ENCODE assay signal across 12 cellular contexts in genomic region chr14:68569546-68569908, GRCh38.
DNase-seq lines count a peak whose midpoint lies in the region; ATAC-seq lines count a peak whose summit lies in the region.
"Had no signal": no experiment of that assay in that cellular context is flagged by ENCODE, and none has a peak within 500 bp of the region (broad histone marks: within the 10 kb centered on the region; RNA-seq: fewer than 3 reads in every experiment).

No MANE protein-coding gene starts in this region.

- H3K27ac ChIP-seq in trophoblast cell (ENCODE audit: low read depth, low read length) = no peak overlapping the region
- H3K27ac ChIP-seq in urinary bladder (ENCODE audit: low read depth) = peak overlapping the region; percentile 75

- intact Hi-C loops in cardiac septum (cut with DNase I) = no loop called here
- intact Hi-C loops in left cardiac atrium (cut with DNase I) = no loop called here

- no peaks in the 10 kb centered on the region for H3K27me3 ChIP-seq in trophoblast cell (ENCODE audit: insufficient read depth, low read length)

- H3K18ac ChIP-seq in trophoblast cell (ENCODE audit: low read length) = peak overlapping the region; percentile 10

- H3K4me2 ChIP-seq in trophoblast cell (ENCODE audit: low read length) = no peak overlapping the region

- H3K36me3 ChIP-seq in trophoblast cell (ENCODE audit: control insufficient read depth in 1 of 2, insufficient read depth in 2 of 2, low read length in 2 of 2) (no peaks in the 10 kb centered on the region), urinary bladder (ENCODE audit: insufficient read depth) (no peaks in the 10 kb centered on the region)

- H3K4me3 ChIP-seq in trophoblast cell (ENCODE audit: low read depth, low read length) = no peak overlapping the region
- H3K4me3 ChIP-seq in urinary bladder (ENCODE audit: low read depth, low read length) = no peak overlapping the region

- peak overlapping the region; percentile 51 for H4K12ac ChIP-seq in trophoblast cell (ENCODE audit: low read depth, low read length)

- no peak overlapping the region for H3K23ac ChIP-seq in trophoblast cell (ENCODE audit: low read length)

- H3K9ac ChIP-seq in trophoblast cell (ENCODE audit: low read length) = no peak overlapping the region

- H2AFZ ChIP-seq in trophoblast cell (ENCODE audit: insufficient read depth, low read length, poor library complexity) = peak overlapping the region; percentile 12

- DNase-seq in cardiac septum (ENCODE audit: low spot score) (peak; percentile 29), left cardiac atrium (no peak), hippocampal formation (lab: John Stamatoyannopoulos, UW) (peak; percentile 51 to 67), trophoblast cell (no peak), NCI-H2107 treated with DMSO at 0.1 percent for 48 hours (lab: John Stamatoyannopoulos, UW; ENCODE audit: unreplicated experiment) (no peak)
- DNase-seq: activated CD8-positive, alpha-beta T cell treated with anti-CD3 and anti-CD28 coated beads for 36 hours; erythroblast; NCI-H1694 had no signal

- H2BK5ac ChIP-seq in trophoblast cell (ENCODE audit: low read depth, low read length, poor library complexity) = peak overlapping the region; percentile 11

- H2BK120ac ChIP-seq in trophoblast cell (ENCODE audit: insufficient read depth, low read length, poor library complexity) = peak overlapping the region; percentile 81

- peak overlapping the region; percentile 53 for H4K91ac ChIP-seq in trophoblast cell (ENCODE audit: low read depth, low read length)

- H2AK5ac ChIP-seq in trophoblast cell (ENCODE audit: low read length) = peak overlapping the region; percentile 62

- no peak for ATAC-seq in left cardiac atrium
- no peak for ATAC-seq in GM18861 (IDR thresholded peaks at IDR 0.05; ENCODE audit: unreplicated experiment)
- no peak for ATAC-seq in HG02798 (IDR thresholded peaks at IDR 0.05; ENCODE audit: poor library complexity, unreplicated experiment)
- ATAC-seq: activated CD8-positive, alpha-beta T cell treated with anti-CD3 and anti-CD28 coated beads for 36 hours; sciatic nerve had no signal

- H3K79me1 ChIP-seq in trophoblast cell (ENCODE audit: low read length) = peaks cover 35% of the 10 kb centered on the region

- WGBS in trophoblast cell (ENCODE audit: extremely low coverage, insufficient coverage, insufficient read length) = no CpG with 5 or more reads among the region's 8 CpGs
- WGBS in urinary bladder = 95% methylated on average over 8 of the region's 8 CpGs

- H3K4me1 ChIP-seq in trophoblast cell (ENCODE audit: control insufficient read depth in 1 of 2, insufficient read depth in 2 of 2, low read length in 2 of 2) = peaks cover 21 to 31% of the 10 kb centered on the region in 2 experiments
- H3K4me1 ChIP-seq in urinary bladder (ENCODE audit: insufficient read depth) = no peaks in the 10 kb centered on the region

- H4K8ac ChIP-seq in trophoblast cell (ENCODE audit: low read depth, low read length) = peak overlapping the region; percentile 27

- peak overlapping the region; percentile 63 for H2BK12ac ChIP-seq in trophoblast cell (ENCODE audit: low read length)

- peaks cover 1% of the 10 kb centered on the region for H3K9me3 ChIP-seq in trophoblast cell (ENCODE audit: insufficient read depth, low read depth, low read length)

- H3K79me2 ChIP-seq in trophoblast cell (ENCODE audit: control insufficient read depth, insufficient read depth, low read length, poor library complexity) = peaks cover 2% of the 10 kb centered on the region

- H3K14ac ChIP-seq in trophoblast cell (ENCODE audit: low read length) = peak overlapping the region; percentile 63

- H3K4ac ChIP-seq in trophoblast cell (ENCODE audit: low read depth, low read length) = peak overlapping the region; percentile 1

Comparison
In these comparisons a context has a peak if more than half of its experiments do, and no peak if none do; other contexts are left out.
1. DNase-seq: peak in cardiac septum (single experiment) and hippocampal formation (2 of 2); none in left cardiac atrium (single experiment), trophoblast cell (0 of 2) and NCI-H2107 treated with DMSO at 0.1 percent for 48 hours (single experiment).